In the genomic region with DNA sequence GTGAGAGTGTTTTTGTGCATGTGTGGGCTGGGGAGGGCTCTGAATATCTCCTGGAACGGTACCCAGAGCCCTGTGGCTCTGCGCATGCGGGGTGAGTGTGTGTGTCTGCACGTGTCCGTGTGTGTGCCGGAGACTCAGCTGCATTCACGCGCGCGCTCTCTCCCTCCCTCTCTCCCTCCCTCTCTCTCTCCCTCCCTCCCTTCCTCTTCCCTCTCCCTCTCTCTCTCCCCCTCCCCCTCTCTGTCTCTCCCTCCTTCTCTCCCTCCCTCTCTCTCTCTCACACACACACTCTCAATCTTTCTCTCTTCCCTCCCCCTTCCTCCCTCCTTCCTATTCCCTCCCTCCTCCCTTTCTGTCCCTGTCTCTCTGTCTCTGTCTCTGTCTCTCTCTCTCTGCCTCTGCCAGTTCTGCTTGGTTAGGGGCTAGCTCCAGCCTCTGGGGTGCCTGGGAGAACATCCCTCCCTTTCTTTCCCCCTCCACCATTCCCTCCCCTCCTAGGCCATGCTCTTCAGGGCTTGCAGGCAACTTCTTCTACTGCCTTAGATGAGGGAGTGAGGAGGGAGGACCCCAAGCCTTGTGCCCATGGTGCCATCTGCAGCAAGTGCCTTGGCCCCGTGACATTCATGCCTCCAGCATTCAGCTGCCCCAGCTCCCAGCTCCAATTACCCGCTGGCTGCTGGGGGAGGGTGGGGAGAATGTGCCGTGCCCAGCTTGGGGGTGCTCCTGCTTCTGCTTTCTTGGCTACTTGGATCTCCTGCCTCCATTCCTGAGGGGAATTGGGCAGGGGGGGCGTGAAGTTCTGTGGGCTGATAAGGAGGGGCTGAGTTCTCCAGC, we compare ENCODE assay signal across 8 cellular contexts. TPM values are rescaled to one million over a fixed set of nuclear protein-coding genes. Genes with fewer than 3 reads are reported as not detected.
A peak's percentile ranks its signal among the peaks of the same experiment; 100 is the strongest.
DNase-seq lines count a peak whose midpoint lies in the region; ATAC-seq and TF ChIP-seq lines count a peak whose summit lies in the region.

No MANE protein-coding gene starts in this region.

- no peaks in the 10 kb centered on the region for H3K9me3 Mint-ChIP-seq in activated naive CD8-positive, alpha-beta T cell treated with anti-CD3 and anti-CD28 coated beads, Interleukin-2, amount 10 ng/mL, durations not matched to agents 7 days and 5 days

- TF ChIP-seq CTCF in Loucy (conservative IDR thresholded peaks at IDR 0.05; ENCODE audit: low read length) (no peak), psoas muscle (IDR thresholded peaks at IDR 0.05) (no peak), upper lobe of right lung (IDR thresholded peaks at IDR 0.05) (no peak)

- no peaks in the 10 kb centered on the region for H3K9me2 ChIP-seq in Loucy (replicated peaks; ENCODE audit: low read depth, low read length)

- H4K20me1 ChIP-seq in Loucy (ENCODE audit: insufficient read depth, low read length, poor library complexity, severe bottlenecking), result no peaks in the 10 kb centered on the region

- H3K9ac ChIP-seq in Loucy (ENCODE audit: low read depth, low read length, poor library complexity, severe bottlenecking), result peak overlapping the region; percentile 67

- peak overlapping the region; percentile 85 for H3K4me3 Mint-ChIP-seq in activated naive CD8-positive, alpha-beta T cell treated with anti-CD3 and anti-CD28 coated beads, Interleukin-2, amount 10 ng/mL, durations not matched to agents 7 days and 5 days

- peak overlapping the region; percentile 57; the same call in 1 of the 2 replicates for H2AFZ ChIP-seq in Loucy (ENCODE audit: low read length)

- peak; percentile 77 for ATAC-seq in activated naive CD8-positive, alpha-beta T cell treated with anti-CD3 and anti-CD28 coated beads, Interleukin-2, amount 10 ng/mL, durations not matched to agents 7 days and 5 days (ENCODE audit: low read depth)
- ATAC-seq in left cardiac atrium (peak; percentile 55 to 59), psoas muscle (peak; percentile 63 to 67 (median 64)), upper lobe of right lung (peak; percentile 34)

- H3K4me1 ChIP-seq in Loucy (ENCODE audit: insufficient read depth, low read length, poor library complexity, severe bottlenecking) (peaks cover 72% of the 10 kb centered on the region), psoas muscle (peaks cover 86% of the 10 kb centered on the region), upper lobe of right lung (peaks cover 88% of the 10 kb centered on the region)

- intact Hi-C loops in left cardiac atrium (cut with DNase I), result loop anchor here in 1 of 2 donors (5.0 kb wide), 1 partner anchor 42 kb away; no protein-coding TSS in a partner anchor
- intact Hi-C loops in psoas muscle (cut with DNase I), result loop anchor here in 1 of 2 donors (2.0 kb wide), 1 partner anchor 42 kb away; no protein-coding TSS in a partner anchor
- intact Hi-C loops in upper lobe of right lung (cut with DNase I), result no loop called here

- no peaks in the 10 kb centered on the region for H3K36me3 Mint-ChIP-seq in activated naive CD8-positive, alpha-beta T cell treated with anti-CD3 and anti-CD28 coated beads, Interleukin-2, amount 10 ng/mL, durations not matched to agents 7 days and 5 days

- DNase-seq in COLO668 (lab: John Stamatoyannopoulos, UW; ENCODE audit: unreplicated experiment) (peak; percentile 60), SW480 (ENCODE audit: low spot score) (peak; percentile 72), left cardiac atrium (peak; percentile 90), psoas muscle (peak; percentile 93 to 96), upper lobe of right lung (peak; percentile 91), LoVo (ENCODE audit: low spot score) (no peak)
- peak; percentile 78 for DNase-seq in activated naive CD8-positive, alpha-beta T cell treated with anti-CD3 and anti-CD28 coated beads, Interleukin-2, amount 10 ng/mL, durations not matched to agents 7 days and 5 days

- no peaks in the 10 kb centered on the region for H3K27me3 ChIP-seq in Loucy (ENCODE audit: insufficient read depth, low read length, poor library complexity, severe bottlenecking)
- no peaks in the 10 kb centered on the region for H3K27me3 ChIP-seq in psoas muscle (ENCODE audit: insufficient read depth in 3 of 3, low read length in 2 of 3)
- no peaks in the 10 kb centered on the region for H3K27me3 ChIP-seq in upper lobe of right lung

- peaks cover 42% of the 10 kb centered on the region for H3K4me1 Mint-ChIP-seq in activated naive CD8-positive, alpha-beta T cell treated with anti-CD3 and anti-CD28 coated beads, Interleukin-2, amount 10 ng/mL, durations not matched to agents 7 days and 5 days

- H3K27me3 Mint-ChIP-seq in activated naive CD8-positive, alpha-beta T cell treated with anti-CD3 and anti-CD28 coated beads, Interleukin-2, amount 10 ng/mL, durations not matched to agents 7 days and 5 days, result peaks cover 5% of the 10 kb centered on the region

- no peaks in the 10 kb centered on the region for H3K9me3 ChIP-seq in Loucy (ENCODE audit: insufficient read depth, low read depth, low read length)
- no peaks in the 10 kb centered on the region for H3K9me3 ChIP-seq in psoas muscle
- H3K9me3 ChIP-seq in upper lobe of right lung, result no peaks in the 10 kb centered on the region

- POLR2A ChIA-PET in activated naive CD8-positive, alpha-beta T cell treated with anti-CD3 and anti-CD28 coated beads, Interleukin-2, amount 10 ng/mL, durations not matched to agents 7 days and 5 days (lab: Charles Lee), result interaction anchor here (0.5 to 2.5 kb wide), 5 partner anchors 15 to 349 kb away, joined by 3 to 12 read pairs (median 3); partner anchors contain the start of genes MED24, NR1D1 and TOP2A

- H3K4me3 ChIP-seq in Loucy (ENCODE audit: low read length, poor library complexity, severe bottlenecking) (peak overlapping the region; percentile 66), psoas muscle (peak overlapping the region; percentile 63), upper lobe of right lung (peak overlapping the region; percentile 34)

- 1 to 2% (median 2%) methylated on average over 13 to 14 of the region's 14 CpGs for WGBS in psoas muscle, 3 donors

- H3K4me2 ChIP-seq in Loucy (ENCODE audit: low read depth, low read length, poor library complexity, severe bottlenecking), result peak overlapping the region; percentile 76

- peak overlapping the region; percentile 94 for H3K27ac ChIP-seq in psoas muscle
- H3K27ac ChIP-seq in upper lobe of right lung, result peak overlapping the region; percentile 89

- H3K27ac Mint-ChIP-seq in activated naive CD8-positive, alpha-beta T cell treated with anti-CD3 and anti-CD28 coated beads, Interleukin-2, amount 10 ng/mL, durations not matched to agents 7 days and 5 days, result peak overlapping the region; percentile 88

- H3F3A ChIP-seq in Loucy (ENCODE audit: low read depth), result no peaks in the 10 kb centered on the region

- H3K36me3 ChIP-seq in Loucy (ENCODE audit: insufficient read depth, low read length) (no peaks in the 10 kb centered on the region), psoas muscle (ENCODE audit: insufficient read depth in 1 of 2, low read depth in 1 of 2) (peaks cover 0 to 2% of the 10 kb centered on the region in 2 donors), upper lobe of right lung (no peaks in the 10 kb centered on the region)

- H3K79me2 ChIP-seq in Loucy (ENCODE audit: insufficient read depth, low read length), result peaks cover 35% of the 10 kb centered on the region; the same call in 1 of the 2 replicates

RNA-seq across cellular contexts. Expression of gene THRA, which starts 6.4 kb away (rescaled TPM):
- total RNA-seq in activated naive CD8-positive, alpha-beta T cell treated with anti-CD3 and anti-CD28 coated beads, Interleukin-2, amount 10 ng/mL, durations not matched to agents 7 days and 5 days, result 10 to 100 TPM; 19.9 to 20.3 TPM
- total RNA-seq in left cardiac atrium (10 to 100 TPM; 54.4 to 77.9 TPM), psoas muscle (10 to 100 TPM; 39.5 to 55.1 (median 42.9) TPM), upper lobe of right lung (55.6 TPM)
- 10 to 100 TPM in 2 of 3 donors, 1 to 10 TPM in 1; 9.5 to 60.0 (median 29.0) TPM for polyA plus RNA-seq in psoas muscle

RNA-seq across cellular contexts. Expression of gene MED24, which starts 14.9 kb away (rescaled TPM):
- 10 to 100 TPM; 87.0 to 89.9 TPM for total RNA-seq in activated naive CD8-positive, alpha-beta T cell treated with anti-CD3 and anti-CD28 coated beads, Interleukin-2, amount 10 ng/mL, durations not matched to agents 7 days and 5 days
- total RNA-seq in left cardiac atrium (10 to 100 TPM; 44.0 to 56.4 TPM), psoas muscle (100 to 1,000 TPM in 2 of 4 donors, 10 to 100 TPM in 2; 56.3 to 120 (median 87.9) TPM), upper lobe of right lung (81.3 TPM)
- 100 to 1,000 TPM in 1 of 3 donors, 10 to 100 TPM in 2; 51.1 to 115 (median 55.9) TPM for polyA plus RNA-seq in psoas muscle

RNA-seq across cellular contexts. Expression of gene NR1D1, which starts 31.3 kb away (rescaled TPM):
- 1 to 10 TPM; 5.0 to 5.8 TPM for total RNA-seq in activated naive CD8-positive, alpha-beta T cell treated with anti-CD3 and anti-CD28 coated beads, Interleukin-2, amount 10 ng/mL, durations not matched to agents 7 days and 5 days
- total RNA-seq in left cardiac atrium (10 to 100 TPM; 17.1 to 19.5 TPM), psoas muscle (10 to 100 TPM; 29.4 to 88.7 (median 51.0) TPM), upper lobe of right lung (24.9 TPM)
- polyA plus RNA-seq in psoas muscle, result 10 to 100 TPM; 21.4 to 41.6 (median 24.4) TPM

RNA-seq across cellular contexts. Expression of gene MSL1, which starts 52.6 kb away (rescaled TPM):
- total RNA-seq in activated naive CD8-positive, alpha-beta T cell treated with anti-CD3 and anti-CD28 coated beads, Interleukin-2, amount 10 ng/mL, durations not matched to agents 7 days and 5 days, result 100 to 1,000 TPM; 107 to 110 TPM
- total RNA-seq in left cardiac atrium (10 to 100 TPM; 54.0 to 57.8 TPM), psoas muscle (10 to 100 TPM; 63.3 to 75.6 (median 69.0) TPM), upper lobe of right lung (84.4 TPM)
- polyA plus RNA-seq in psoas muscle, result 10 to 100 TPM; 48.6 to 84.7 (median 56.4) TPM

RNA-seq across cellular contexts. Expression of gene CSF3, which starts 53.9 kb away (rescaled TPM):
- total RNA-seq in activated naive CD8-positive, alpha-beta T cell treated with anti-CD3 and anti-CD28 coated beads, Interleukin-2, amount 10 ng/mL, durations not matched to agents 7 days and 5 days, result not detected
- total RNA-seq in left cardiac atrium, result 1 to 10 TPM in 1 of 2 donors, not detected in 1; 1.2 TPM
- 10 to 100 TPM in 2 of 4 donors, under 1 TPM in 2; 0.30 to 39.8 (median 19.4) TPM for total RNA-seq in psoas muscle
- 10 to 100 TPM in 1 of 3 donors, 1 to 10 TPM in 2; 3.4 to 46.2 (median 3.9) TPM for polyA plus RNA-seq in psoas muscle
- 1.2 TPM for total RNA-seq in upper lobe of right lung
